14 cellular contexts compared by ENCODE assay signal in genomic region chr21:42696516-42697040, GRCh38.
"Had no signal": no experiment of that assay in that cellular context is flagged by ENCODE, and none has a peak within 500 bp of the region (broad histone marks: within the 10 kb centered on the region; RNA-seq: fewer than 3 reads in every experiment).

No MANE protein-coding gene starts in this region.

- DNase-seq: colonic mucosa; dermis blood vessel endothelial cell; esophagus squamous epithelium; foreskin fibroblast; left colon; left ventricle myocardium superior; mesenchymal stem cell; naive B cell; small intestine; stimulated activated CD4-positive, alpha-beta T cell treated with anti-CD3 and anti-CD28 coated beads, Interleukin-2, amount 100 ng/mL, for 48 hours; stimulated activated naive CD4-positive, alpha-beta T cell treated with Interleukin-2 at 50 U/mL for 16 hours; trophoblast cell had no signal

- ATAC-seq: left colon had no signal

- H3K4me3 ChIP-seq: colonic mucosa, esophagus squamous epithelium, hepatocyte, lung had no signal

- H3K9me3 ChIP-seq: colonic mucosa, esophagus squamous epithelium had no signal

- H3K4me1 ChIP-seq: colonic mucosa had no signal

- H3K36me3 ChIP-seq: colonic mucosa, esophagus squamous epithelium had no signal

- H3K27ac ChIP-seq: colonic mucosa, esophagus squamous epithelium, hepatocyte had no signal

- H3K27me3 ChIP-seq: colonic mucosa, esophagus squamous epithelium, hepatocyte had no signal
